1 cellular context compared by ENCODE assay signal in genomic region chr10:75430000-75430763, GRCh38.
A peak's percentile ranks its signal among the peaks of the same experiment; 100 is the strongest.
TF ChIP-seq lines count a peak whose summit lies in the region.

No MANE protein-coding gene starts in this region.

TF ChIP-seq in K562, 482 proteins besides CTCF, POLR2A, EP300 and RAD21 (continued from another document and continues in another):
- TF ChIP-seq BRF1 (IDR thresholded peaks at IDR 0.05; ENCODE audit: borderline replicate concordance, extremely low read depth, insufficient read length): no peak
- TF ChIP-seq ZNF324 (CRISPR knock-in tag; IDR thresholded peaks at IDR 0.05): no peak
- no peak for TF ChIP-seq IRF9 (tag; IDR thresholded peaks at IDR 0.05)
- TF ChIP-seq SMARCB1 (IDR thresholded peaks at IDR 0.05; ENCODE audit: insufficient read length, low read depth): no peak
- no peak for TF ChIP-seq KAT2B (IDR thresholded peaks at IDR 0.05; ENCODE audit: low read depth, low read length)
- TF ChIP-seq, protein P1, sequence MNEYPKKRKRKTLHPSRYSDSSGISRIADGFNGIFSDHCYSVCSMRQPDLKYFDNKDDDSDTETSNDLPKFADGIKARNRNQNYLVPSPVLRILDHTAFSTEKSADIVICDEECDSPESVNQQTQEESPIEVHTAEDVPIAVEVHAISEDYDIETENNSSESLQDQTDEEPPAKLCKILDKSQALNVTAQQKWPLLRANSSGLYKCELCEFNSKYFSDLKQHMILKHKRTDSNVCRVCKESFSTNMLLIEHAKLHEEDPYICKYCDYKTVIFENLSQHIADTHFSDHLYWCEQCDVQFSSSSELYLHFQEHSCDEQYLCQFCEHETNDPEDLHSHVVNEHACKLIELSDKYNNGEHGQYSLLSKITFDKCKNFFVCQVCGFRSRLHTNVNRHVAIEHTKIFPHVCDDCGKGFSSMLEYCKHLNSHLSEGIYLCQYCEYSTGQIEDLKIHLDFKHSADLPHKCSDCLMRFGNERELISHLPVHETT (CRISPR knock-in tag; conservative IDR thresholded peaks at IDR 0.05 in 1 of 2, IDR thresholded peaks at IDR 0.05 in 1 of 2): no peak
- TF ChIP-seq, protein P2, sequence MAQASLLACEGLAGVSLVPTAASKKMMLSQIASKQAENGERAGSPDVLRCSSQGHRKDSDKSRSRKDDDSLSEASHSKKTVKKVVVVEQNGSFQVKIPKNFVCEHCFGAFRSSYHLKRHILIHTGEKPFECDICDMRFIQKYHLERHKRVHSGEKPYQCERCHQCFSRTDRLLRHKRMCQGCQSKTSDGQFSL (CRISPR knock-in tag; IDR thresholded peaks at IDR 0.05): no peak
- TF ChIP-seq, protein P2 (tag; IDR thresholded peaks at IDR 0.05): no peak
- TF ChIP-seq KHSRP (IDR thresholded peaks at IDR 0.05): no peak
- TF ChIP-seq ZBTB43 (CRISPR knock-in tag; IDR thresholded peaks at IDR 0.05): no peak
- 0 out of 4 replicates have a peak, but pooled peaks of 1 of the 2 experiments have one; percentile 39 for TF ChIP-seq ETV6 (IDR thresholded peaks at IDR 0.05; ENCODE audit: borderline replicate concordance in 1 of 2, low read depth in 2 of 2, low read length in 1 of 2)
- TF ChIP-seq ETV6 (CRISPR knock-in tag; IDR thresholded peaks at IDR 0.05; ENCODE audit: borderline replicate concordance): no peak
- TF ChIP-seq TEAD1 (CRISPR knock-in tag; IDR thresholded peaks at IDR 0.05): no peak
- TF ChIP-seq CREB3L1 (IDR thresholded peaks at IDR 0.05; ENCODE audit: borderline replicate concordance, low read depth): no peak
- no peak for TF ChIP-seq TFE3 (CRISPR knock-in tag; IDR thresholded peaks at IDR 0.05)
- TF ChIP-seq E4F1 (CRISPR knock-in tag; IDR thresholded peaks at IDR 0.05; ENCODE audit: borderline replicate concordance): no peak
- TF ChIP-seq, protein P3, sequence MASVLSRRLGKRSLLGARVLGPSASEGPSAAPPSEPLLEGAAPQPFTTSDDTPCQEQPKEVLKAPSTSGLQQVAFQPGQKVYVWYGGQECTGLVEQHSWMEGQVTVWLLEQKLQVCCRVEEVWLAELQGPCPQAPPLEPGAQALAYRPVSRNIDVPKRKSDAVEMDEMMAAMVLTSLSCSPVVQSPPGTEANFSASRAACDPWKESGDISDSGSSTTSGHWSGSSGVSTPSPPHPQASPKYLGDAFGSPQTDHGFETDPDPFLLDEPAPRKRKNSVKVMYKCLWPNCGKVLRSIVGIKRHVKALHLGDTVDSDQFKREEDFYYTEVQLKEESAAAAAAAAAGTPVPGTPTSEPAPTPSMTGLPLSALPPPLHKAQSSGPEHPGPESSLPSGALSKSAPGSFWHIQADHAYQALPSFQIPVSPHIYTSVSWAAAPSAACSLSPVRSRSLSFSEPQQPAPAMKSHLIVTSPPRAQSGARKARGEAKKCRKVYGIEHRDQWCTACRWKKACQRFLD (CRISPR knock-in tag; IDR thresholded peaks at IDR 0.05): no peak
- no peak for TF ChIP-seq KAT8 (IDR thresholded peaks at IDR 0.05; ENCODE audit: low read depth)
- no peak for TF ChIP-seq ZNF586 (CRISPR knock-in tag; conservative IDR thresholded peaks at IDR 0.05)
- TF ChIP-seq MAZ (CRISPR knock-in tag; conservative IDR thresholded peaks at IDR 0.05 in 1 of 2, IDR thresholded peaks at IDR 0.05 in 1 of 2): peak in 1 of 2 experiments; percentile 65; a peak in 2 of 4 replicates
- TF ChIP-seq ARID2 (IDR thresholded peaks at IDR 0.05): no peak
- TF ChIP-seq SNRNP70 (optimal IDR thresholded peaks at IDR 0.05; ENCODE audit: low read depth, low read length): no peak
- TF ChIP-seq ZNF253 (CRISPR knock-in tag; conservative IDR thresholded peaks at IDR 0.05): no peak
- no peak for TF ChIP-seq SP1 (CRISPR knock-in tag; IDR thresholded peaks at IDR 0.05)
- peak; percentile 89 for TF ChIP-seq CTBP1 (IDR thresholded peaks at IDR 0.05; ENCODE audit: borderline replicate concordance)
- TF ChIP-seq ZNF239 (CRISPR knock-in tag; IDR thresholded peaks at IDR 0.05): no peak
- TF ChIP-seq SAP30 (IDR thresholded peaks at IDR 0.05; ENCODE audit: borderline replicate concordance, insufficient read depth, low read depth, low read length, poor library complexity, severe bottlenecking): no peak
- no peak for TF ChIP-seq BCOR (IDR thresholded peaks at IDR 0.05)
- TF ChIP-seq ZFPM2 (CRISPR knock-in tag; IDR thresholded peaks at IDR 0.05): no peak
- no peak for TF ChIP-seq CBX8 (IDR thresholded peaks at IDR 0.05; ENCODE audit: borderline replicate concordance, extremely low read depth, low read depth, low read length, poor library complexity, severe bottlenecking)
- TF ChIP-seq KDM2B (CRISPR knock-in tag; IDR thresholded peaks at IDR 0.05): no peak
- TF ChIP-seq NR2C2 (CRISPR knock-in tag; IDR thresholded peaks at IDR 0.05): peak; percentile 87
- peak; percentile 92 for TF ChIP-seq NR2C2 (tag; IDR thresholded peaks at IDR 0.05)
- peak; percentile 22; the same call in 1 of the 2 replicates for TF ChIP-seq SMARCA4 (IDR thresholded peaks at IDR 0.05)
- TF ChIP-seq, protein P4, sequence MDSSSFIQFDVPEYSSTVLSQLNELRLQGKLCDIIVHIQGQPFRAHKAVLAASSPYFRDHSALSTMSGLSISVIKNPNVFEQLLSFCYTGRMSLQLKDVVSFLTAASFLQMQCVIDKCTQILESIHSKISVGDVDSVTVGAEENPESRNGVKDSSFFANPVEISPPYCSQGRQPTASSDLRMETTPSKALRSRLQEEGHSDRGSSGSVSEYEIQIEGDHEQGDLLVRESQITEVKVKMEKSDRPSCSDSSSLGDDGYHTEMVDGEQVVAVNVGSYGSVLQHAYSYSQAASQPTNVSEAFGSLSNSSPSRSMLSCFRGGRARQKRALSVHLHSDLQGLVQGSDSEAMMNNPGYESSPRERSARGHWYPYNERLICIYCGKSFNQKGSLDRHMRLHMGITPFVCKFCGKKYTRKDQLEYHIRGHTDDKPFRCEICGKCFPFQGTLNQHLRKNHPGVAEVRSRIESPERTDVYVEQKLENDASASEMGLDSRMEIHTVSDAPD (CRISPR knock-in tag; IDR thresholded peaks at IDR 0.05): no peak
- no peak for TF ChIP-seq U2AF2 (optimal IDR thresholded peaks at IDR 0.05; ENCODE audit: low read depth, low read length)
- TF ChIP-seq NCOA1 (IDR thresholded peaks at IDR 0.05; ENCODE audit: low read depth): no peak
- TF ChIP-seq RFX1 (IDR thresholded peaks at IDR 0.05): no peak
- no peak for TF ChIP-seq ZNF830 (CRISPR knock-in tag; IDR thresholded peaks at IDR 0.05)
- no peak for TF ChIP-seq BHLHE40 (IDR thresholded peaks at IDR 0.05; ENCODE audit: low read length)
- TF ChIP-seq ZNF175 (CRISPR knock-in tag; IDR thresholded peaks at IDR 0.05; ENCODE audit: low read depth): no peak
- no peak for TF ChIP-seq CBFB (CRISPR knock-in tag; IDR thresholded peaks at IDR 0.05)
- TF ChIP-seq MAX (CRISPR knock-in tag; IDR thresholded peaks at IDR 0.05): no peak
- TF ChIP-seq MTA3 (IDR thresholded peaks at IDR 0.05; ENCODE audit: borderline replicate concordance): no peak
- TF ChIP-seq PTBP1 (IDR thresholded peaks at IDR 0.05; ENCODE audit: low read depth, low read length): no peak
- TF ChIP-seq OTX1 (CRISPR knock-in tag; IDR thresholded peaks at IDR 0.05): no peak
- no peak for TF ChIP-seq HNRNPL (IDR thresholded peaks at IDR 0.05; ENCODE audit: low read depth, low read length)
- TF ChIP-seq MXI1 (IDR thresholded peaks at IDR 0.05; ENCODE audit: low read depth, low read length): no peak
- no peak for TF ChIP-seq ZNF347 (CRISPR knock-in tag; IDR thresholded peaks at IDR 0.05; ENCODE audit: low read depth)
- no peak for TF ChIP-seq ZNF76 (CRISPR knock-in tag; IDR thresholded peaks at IDR 0.05; ENCODE audit: borderline replicate concordance)
- no peak for TF ChIP-seq ZSCAN29 (IDR thresholded peaks at IDR 0.05)
- no peak for TF ChIP-seq ZSCAN32 (CRISPR knock-in tag; IDR thresholded peaks at IDR 0.05)
- TF ChIP-seq RAD51 (IDR thresholded peaks at IDR 0.05; ENCODE audit: borderline replicate concordance, low read depth): no peak
- TF ChIP-seq, protein P5, sequence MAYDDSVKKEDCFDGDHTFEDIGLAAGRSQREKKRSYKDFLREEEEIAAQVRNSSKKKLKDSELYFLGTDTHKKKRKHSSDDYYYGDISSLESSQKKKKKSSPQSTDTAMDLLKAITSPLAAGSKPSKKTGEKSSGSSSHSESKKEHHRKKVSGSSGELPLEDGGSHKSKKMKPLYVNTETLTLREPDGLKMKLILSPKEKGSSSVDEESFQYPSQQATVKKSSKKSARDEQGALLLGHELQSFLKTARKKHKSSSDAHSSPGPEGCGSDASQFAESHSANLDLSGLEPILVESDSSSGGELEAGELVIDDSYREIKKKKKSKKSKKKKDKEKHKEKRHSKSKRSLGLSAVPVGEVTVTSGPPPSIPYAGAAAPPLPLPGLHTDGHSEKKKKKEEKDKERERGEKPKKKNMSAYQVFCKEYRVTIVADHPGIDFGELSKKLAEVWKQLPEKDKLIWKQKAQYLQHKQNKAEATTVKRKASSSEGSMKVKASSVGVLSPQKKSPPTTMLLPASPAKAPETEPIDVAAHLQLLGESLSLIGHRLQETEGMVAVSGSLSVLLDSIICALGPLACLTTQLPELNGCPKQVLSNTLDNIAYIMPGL (CRISPR knock-in tag; IDR thresholded peaks at IDR 0.05): no peak
- peak; percentile 31; the same call in 1 of the 2 replicates for TF ChIP-seq STAT5A (IDR thresholded peaks at IDR 0.05; ENCODE audit: borderline replicate concordance, low read length)
